ENCODE assay signal across 18 cellular contexts in the genomic region with DNA sequence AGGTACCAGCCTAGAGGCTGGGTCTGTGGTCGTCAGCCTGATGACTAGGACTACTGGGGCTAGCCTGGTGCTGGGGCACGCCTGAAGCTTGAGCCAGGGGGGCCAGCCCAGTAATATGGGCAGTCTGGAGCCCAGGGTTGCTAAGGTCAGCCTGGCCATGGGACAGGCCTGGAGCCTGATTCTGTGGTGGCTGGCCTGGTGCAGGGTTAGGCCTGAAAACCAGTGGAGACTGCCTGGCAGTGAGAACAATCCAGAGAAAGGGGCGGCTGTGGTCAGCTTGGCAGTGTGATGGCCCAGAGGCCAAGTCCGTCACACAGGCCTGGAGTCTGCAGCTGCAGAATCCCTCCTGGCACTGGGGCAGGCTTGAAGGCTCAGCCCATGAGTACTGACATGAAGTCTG.
A peak's percentile ranks its signal among the peaks of the same experiment; 100 is the strongest.
DNase-seq lines count a peak whose midpoint lies in the region; ATAC-seq, FAIRE-seq and TF ChIP-seq lines count a peak whose summit lies in the region.
"Had no signal": no experiment of that assay in that cellular context is flagged by ENCODE, and none has a peak within 500 bp of the region (broad histone marks: within the 10 kb centered on the region; RNA-seq: fewer than 3 reads in every experiment).

No MANE protein-coding gene starts in this region.

- no peaks in the 10 kb centered on the region for H3K23me2 ChIP-seq in H9 (ENCODE audit: insufficient read length, low read depth, low read length, poor library complexity, severe bottlenecking)
- H3K23me2 ChIP-seq in H1 (ENCODE audit: low read depth, low read length), result no peaks in the 10 kb centered on the region

- H3K56ac ChIP-seq in H9 (ENCODE audit: insufficient read length, low read depth, low read length) (no peak overlapping the region), H1 (replicated peaks; ENCODE audit: insufficient read length, low read depth, low read length) (no peak overlapping the region)

- H4K5ac ChIP-seq in H9 (ENCODE audit: insufficient read length, low read depth, low read length), result no peak overlapping the region
- no peak overlapping the region for H4K5ac ChIP-seq in H1 (ENCODE audit: insufficient read length, low read depth, low read length)

- H2BK20ac ChIP-seq in H9 (ENCODE audit: low read depth, low read length, poor library complexity, severe bottlenecking), result no peak overlapping the region
- H2BK20ac ChIP-seq in H1 (ENCODE audit: low read length), result no peak overlapping the region

- TF ChIP-seq EP300 in H1 (IDR thresholded peaks at IDR 0.05; ENCODE audit: borderline replicate concordance in 1 of 2, low read depth in 2 of 2, low read length in 2 of 2), result no peak
- no peak for TF ChIP-seq EP300 in HepG2 (IDR thresholded peaks at IDR 0.05; ENCODE audit: low read depth in 2 of 2, low read length in 2 of 2)
- TF ChIP-seq EP300 in HepG2 (CRISPR knock-in tag; IDR thresholded peaks at IDR 0.05; ENCODE audit: borderline replicate concordance), result no peak

- BruUV-seq in HepG2 (replicated peaks; lab: Mats Ljungman, UMichigan), result no TSS peak

- H2AFZ ChIP-seq in H9 (ENCODE audit: low read length), result no peak overlapping the region
- H2AFZ ChIP-seq in H1 (ENCODE audit: low read length), result peak overlapping the region; percentile 35; the same call in 1 of the 2 replicates
- no peak overlapping the region for H2AFZ ChIP-seq in neuronal stem cell (ENCODE audit: low read length)
- H2AFZ ChIP-seq in HepG2 (ENCODE audit: low read length), result no peak overlapping the region

- H3K4me3 ChIP-seq in H1 (ENCODE audit: extremely low read depth in 1 of 4, insufficient read depth in 2 of 4, low read depth in 3 of 4, low read length in 4 of 4) (no peak overlapping the region), neuronal stem cell (ENCODE audit: low read length in 2 of 2) (no peak overlapping the region), upper lobe of right lung (no peak overlapping the region), HepG2 (replicated peaks in 1 of 3; ENCODE audit: insufficient read depth in 1 of 3, low read depth in 2 of 3, low read length in 3 of 3) (no peak overlapping the region)

- no peaks in the 10 kb centered on the region for H3K79me1 ChIP-seq in H9 (ENCODE audit: insufficient read depth, low read depth, low read length, poor library complexity, severe bottlenecking)
- no peaks in the 10 kb centered on the region for H3K79me1 ChIP-seq in H1 (ENCODE audit: low read depth, low read length)
- no peaks in the 10 kb centered on the region for H3K79me1 ChIP-seq in neuronal stem cell (ENCODE audit: low read depth, low read length)

- H3K4me1 ChIP-seq in H9 (ENCODE audit: insufficient read depth, low read length) (no peaks in the 10 kb centered on the region), H1 (replicated peaks in 1 of 4; ENCODE audit: control insufficient read depth in 3 of 4, insufficient read depth in 4 of 4, low read length in 3 of 4) (no peaks in the 10 kb centered on the region), neuronal stem cell (ENCODE audit: control insufficient read depth in 2 of 2, insufficient read depth in 1 of 2, low read depth in 1 of 2, low read length in 2 of 2) (no peaks in the 10 kb centered on the region), upper lobe of right lung (no peaks in the 10 kb centered on the region), HepG2 (ENCODE audit: insufficient read depth, low read length) (no peaks in the 10 kb centered on the region)

- no peak overlapping the region for H3K4me3 Mint-ChIP-seq in H9
- H3K4me3 Mint-ChIP-seq: B cell; CD4-positive, alpha-beta T cell had no signal

- H3T11ph ChIP-seq in H9 (ENCODE audit: low read length), result no peak overlapping the region

- in situ Hi-C loops in HepG2 (cut with HindIII; ENCODE audit: extremely low pct_ligation_motif_present, low pct_unique_long_range_greater_than_20kb), result no loop called here

- ATAC-seq in upper lobe of right lung, result peak; percentile 45
- no peak for ATAC-seq in HG02840 (IDR thresholded peaks at IDR 0.05; ENCODE audit: low FRiP score, unreplicated experiment)
- no peak; the same call in 2 of the 3 replicates for ATAC-seq in HepG2
- no peak for ATAC-seq in GM19395 (IDR thresholded peaks at IDR 0.05; ENCODE audit: unreplicated experiment)
- ATAC-seq: HCT116 had no signal

- no peak overlapping the region for H3K27ac ChIP-seq in H9 (ENCODE audit: insufficient read length, low read depth, low read length)
- no peak overlapping the region for H3K27ac ChIP-seq in H1 (ENCODE audit: low read depth, low read length)
- H3K27ac ChIP-seq in neuronal stem cell (replicated peaks; ENCODE audit: low read length), result no peak overlapping the region
- no peak overlapping the region for H3K27ac ChIP-seq in upper lobe of right lung
- H3K27ac ChIP-seq in HepG2 (ENCODE audit: extremely low read length, insufficient read depth, low read length), result no peak overlapping the region

- no peak for DNase-seq in H9
- no peak for DNase-seq in H1 (ENCODE audit: low read depth in 1 of 2, low spot score in 2 of 2)
- DNase-seq in neuronal stem cell (ENCODE audit: low spot score), result no peak
- no peak for DNase-seq in upper lobe of right lung
- no peak for DNase-seq in HepG2 (ENCODE audit: low spot score)
- DNase-seq: C1 segment of cervical spinal cord; Calu3; CD4-positive, alpha-beta T cell; DMS79 treated with DMSO at 0.1 percent for 48 hours; EL; IMR-90 had no signal

- H3K4me2 ChIP-seq in H9 (ENCODE audit: insufficient read depth, insufficient read length, low read length), result no peak overlapping the region
- no peak overlapping the region for H3K4me2 ChIP-seq in H1 (ENCODE audit: insufficient read depth in 1 of 2, low read depth in 2 of 2, low read length in 2 of 2)
- H3K4me2 ChIP-seq in neuronal stem cell (ENCODE audit: insufficient read depth, low read length, poor library complexity, severe bottlenecking), result no peak overlapping the region
- H3K4me2 ChIP-seq in HepG2 (ENCODE audit: low read depth, low read length), result no peak overlapping the region

- TF ChIP-seq RAD21 in H1 (IDR thresholded peaks at IDR 0.05 in 1 of 2, conservative IDR thresholded peaks at IDR 0.05 in 1 of 2; ENCODE audit: low read depth in 2 of 2, low read length in 2 of 2) (no peak), HepG2 (CRISPR knock-in tag; IDR thresholded peaks at IDR 0.05) (no peak)

- H4K8ac ChIP-seq in H9 (replicated peaks; ENCODE audit: insufficient read length, low read depth, low read length) (no peak overlapping the region), H1 (ENCODE audit: extremely low read depth, insufficient read depth, low read length) (no peak overlapping the region; the same call in 1 of the 2 replicates), neuronal stem cell (ENCODE audit: low read depth, low read length) (no peak overlapping the region)

- no peak overlapping the region; the same call in 1 of the 2 replicates for H3K14ac ChIP-seq in H9 (ENCODE audit: insufficient read depth, low read length)
- no peak overlapping the region for H3K14ac ChIP-seq in H1 (ENCODE audit: insufficient read length)
- peak overlapping the region; percentile 71 for H3K14ac ChIP-seq in neuronal stem cell (ENCODE audit: low read length)

- H4K91ac ChIP-seq in H9 (ENCODE audit: insufficient read length, low read depth, low read length) (peak overlapping the region; percentile 34), H1 (replicated peaks; ENCODE audit: insufficient read length, low read length) (no peak overlapping the region), neuronal stem cell (ENCODE audit: low read depth, low read length, poor library complexity) (no peak overlapping the region)

- H3K79me2 ChIP-seq in H9 (ENCODE audit: insufficient read depth, low read length) (no peaks in the 10 kb centered on the region), H1 (ENCODE audit: control insufficient read depth in 1 of 2, insufficient read depth in 2 of 2, low read length in 2 of 2) (no peaks in the 10 kb centered on the region), HepG2 (ENCODE audit: insufficient read depth, low read length) (no peaks in the 10 kb centered on the region)

- H2BK12ac ChIP-seq in H9 (ENCODE audit: insufficient read length, low read depth, low read length), result no peak overlapping the region
- H2BK12ac ChIP-seq in H1 (ENCODE audit: low read depth, low read length), result no peak overlapping the region
- H2BK12ac ChIP-seq in neuronal stem cell (ENCODE audit: low read length), result no peak overlapping the region

- H2AK5ac ChIP-seq in H9 (ENCODE audit: insufficient read length, low read length) (no peak overlapping the region), H1 (ENCODE audit: low read depth, low read length) (peak overlapping the region; percentile 53; the same call in 1 of the 2 replicates), neuronal stem cell (ENCODE audit: low read depth, low read length) (peak overlapping the region; percentile 20)

- WGBS in H9 (ENCODE audit: extremely low coverage, insufficient read length, low lambda C conversion rate), result no CpG with 5 or more reads among the region's 4 CpGs
- WGBS in H1 (ENCODE audit: extremely low coverage in 1 of 2, insufficient coverage in 1 of 2, insufficient read length in 1 of 2, insufficient replicate concordance in 2 of 2, low coverage in 1 of 2, low lambda C conversion rate in 2 of 2, missing lambda C conversion rate in 1 of 2), 2 experiments, result 75% methylated on average over 4 of the region's 4 CpGs; no CpG with 5 or more reads in 1 of the 2 experiments
- no CpG with 5 or more reads among the region's 4 CpGs for WGBS in neuronal stem cell (ENCODE audit: extremely low coverage in 2 of 2, insufficient read length in 2 of 2, insufficient replicate concordance in 1 of 2), 2 donors
- WGBS in HepG2 (ENCODE audit: low lambda C conversion rate), result 6% methylated on average over 4 of the region's 4 CpGs

- H3K36me3 Mint-ChIP-seq in H9 (ENCODE audit: insufficient read depth in 1 of 3, low read depth in 3 of 3), result peaks cover 3 to 11% (median 7%) of the 10 kb centered on the region in 3 experiments; a peak in 2 of 7 replicates

- no peaks in the 10 kb centered on the region for H3K27me3 Mint-ChIP-seq in H9 (ENCODE audit: low read depth)
- H3K27me3 Mint-ChIP-seq: B cell; CD4-positive, alpha-beta T cell had no signal

- CTCF ChIA-PET in H1 (lab: Charles Lee; ENCODE audit: partially characterized antibody), result interaction anchor here (0.6 to 1.9 kb wide), 3 partner anchors 8 to 476 kb away, joined by 3 to 5 read pairs (median 3); no protein-coding TSS in a partner anchor
- CTCF ChIA-PET in HepG2 (lab: Yijun Ruan, JAX; ENCODE audit: low intra/inter-chr PET ratio, low total read pairs), result no interaction called here

- POLR2A ChIA-PET in H1 (lab: Charles Lee; ENCODE audit: partially characterized antibody), result no interaction called here
- POLR2A ChIA-PET in HepG2 (lab: Yijun Ruan, JAX), result no interaction called here

- no peak overlapping the region for H3K27ac Mint-ChIP-seq in H9
- H3K27ac Mint-ChIP-seq: B cell; CD4-positive, alpha-beta T cell had no signal

- H2BK15ac ChIP-seq in H9 (ENCODE audit: low read depth, low read length) (no peak overlapping the region), H1 (ENCODE audit: low read length) (0 out of 2 replicates have a peak overlapping the region, but pooled peaks have one; percentile 46), neuronal stem cell (ENCODE audit: low read length) (no peak overlapping the region)

- H3K9ac ChIP-seq in H9 (ENCODE audit: extremely low read depth, insufficient read length, low read length) (no peak overlapping the region), H1 (replicated peaks in 1 of 4; ENCODE audit: extremely low read depth in 1 of 4, low read depth in 3 of 4, low read length in 3 of 4) (no peak overlapping the region), neuronal stem cell (ENCODE audit: low read depth, low read length, poor library complexity) (no peak overlapping the region), HepG2 (ENCODE audit: insufficient read depth, low read depth, low read length) (no peak overlapping the region)

- no peak overlapping the region for H2BK5ac ChIP-seq in H9 (ENCODE audit: insufficient read length, low read length)
- H2BK5ac ChIP-seq in H1 (ENCODE audit: low read depth, low read length), result no peak overlapping the region
- no peak overlapping the region for H2BK5ac ChIP-seq in neuronal stem cell (ENCODE audit: low read length)

- TF ChIP-seq CTCF in H9 (conservative IDR thresholded peaks at IDR 0.05) (no peak), H1 (IDR thresholded peaks at IDR 0.05; ENCODE audit: control extremely low read depth in 1 of 3, insufficient read depth in 1 of 3, low read depth in 1 of 3, low read length in 3 of 3) (no peak), upper lobe of right lung (IDR thresholded peaks at IDR 0.05) (no peak), HepG2 (CRISPR knock-in tag; IDR thresholded peaks at IDR 0.05) (no peak)

- no peaks in the 10 kb centered on the region for H3K36me3 ChIP-seq in H1 (ENCODE audit: control insufficient read depth in 2 of 4, insufficient read depth in 4 of 4, low read length in 3 of 4)
- no peaks in the 10 kb centered on the region for H3K36me3 ChIP-seq in neuronal stem cell (replicated peaks in 1 of 2; ENCODE audit: control insufficient read depth in 2 of 2, insufficient read depth in 2 of 2, low read length in 2 of 2)
- no peaks in the 10 kb centered on the region for H3K36me3 ChIP-seq in upper lobe of right lung
- no peaks in the 10 kb centered on the region for H3K36me3 ChIP-seq in HepG2 (replicated peaks in 1 of 2; ENCODE audit: control insufficient read depth in 1 of 2, insufficient read depth in 2 of 2, low read length in 2 of 2)

- intact Hi-C loops in upper lobe of right lung (cut with DNase I) (no loop called here), HepG2 (cut with micrococcal nuclease; ENCODE audit: unreplicated experiment) (no loop called here)

- H4K20me1 ChIP-seq in H9 (ENCODE audit: control insufficient read depth, insufficient read depth, insufficient read length) (no peaks in the 10 kb centered on the region), H1 (replicated peaks in 1 of 2; ENCODE audit: control insufficient read depth in 1 of 2, insufficient read depth in 2 of 2, low read length in 2 of 2) (no peaks in the 10 kb centered on the region), HepG2 (ENCODE audit: insufficient read depth, low read length) (no peaks in the 10 kb centered on the region)

- no peak overlapping the region for H2BK120ac ChIP-seq in H9 (ENCODE audit: low read depth, low read length, poor library complexity, severe bottlenecking)
- H2BK120ac ChIP-seq in H1 (replicated peaks; ENCODE audit: low read depth, low read length), result no peak overlapping the region
- no peak overlapping the region for H2BK120ac ChIP-seq in neuronal stem cell (ENCODE audit: low read depth, low read length)

- H3K23ac ChIP-seq in H9 (ENCODE audit: insufficient read length, low read depth, low read length) (no peak overlapping the region), H1 (ENCODE audit: insufficient read length) (no peak overlapping the region), neuronal stem cell (ENCODE audit: low read depth, low read length, poor library complexity) (no peak overlapping the region)

- no peak for FAIRE-seq in H1 (lab: Jason Lieb, UNC)
- no peak for FAIRE-seq in HepG2 (lab: Jason Lieb, UNC)
- FAIRE-seq: A204.1, G401.6, GM12891 had no signal

- TF ChIP-seq POLR2A in H1 (IDR thresholded peaks at IDR 0.05; ENCODE audit: control extremely low read depth in 1 of 2, low read depth in 2 of 2, low read length in 2 of 2) (no peak), HepG2 (IDR thresholded peaks at IDR 0.05; ENCODE audit: insufficient read depth in 1 of 2, low read depth in 2 of 2, low read length in 2 of 2) (no peak)

- H3K4ac ChIP-seq in H9 (ENCODE audit: low read depth, low read length), result no peak overlapping the region
- H3K4ac ChIP-seq in H1 (replicated peaks; ENCODE audit: insufficient read length, low read depth, low read length), result no peak overlapping the region
- no peak overlapping the region for H3K4ac ChIP-seq in neuronal stem cell (ENCODE audit: low read length)

- H3K18ac ChIP-seq in H9 (ENCODE audit: insufficient read length, low read depth, low read length), result no peak overlapping the region
- no peak overlapping the region for H3K18ac ChIP-seq in H1 (ENCODE audit: extremely low read depth, low read length)
- no peak overlapping the region for H3K18ac ChIP-seq in neuronal stem cell (ENCODE audit: low read length)

- H3K27me3 ChIP-seq in H9 (ENCODE audit: insufficient read depth, low read length), result no peaks in the 10 kb centered on the region
- H3K27me3 ChIP-seq in H1 (replicated peaks in 1 of 4; ENCODE audit: control insufficient read depth in 3 of 4, extremely low read depth in 1 of 4, insufficient read depth in 3 of 4, low read length in 3 of 4), result no peaks in the 10 kb centered on the region
- no peaks in the 10 kb centered on the region for H3K27me3 ChIP-seq in neuronal stem cell (ENCODE audit: control insufficient read depth in 3 of 3, insufficient read depth in 3 of 3, low read depth in 1 of 3, low read length in 3 of 3)
- H3K27me3 ChIP-seq in upper lobe of right lung, result no peaks in the 10 kb centered on the region
- no peaks in the 10 kb centered on the region for H3K27me3 ChIP-seq in HepG2 (ENCODE audit: control insufficient read depth in 1 of 2, insufficient read depth in 2 of 2, low read length in 2 of 2)

- H3K4me1 Mint-ChIP-seq in H9, result peaks cover 0 to 9% of the 10 kb centered on the region in 2 experiments; a peak in 1 of 4 replicates
- H3K4me1 Mint-ChIP-seq: B cell had no signal

- H3K9me3 Mint-ChIP-seq in H9, result peaks cover 3 to 6% of the 10 kb centered on the region in 2 experiments; a peak in 4 of 5 replicates

- H3K9me3 ChIP-seq in H9 (ENCODE audit: control insufficient read depth, low read depth, low read length), result no peaks in the 10 kb centered on the region
- H3K9me3 ChIP-seq in H1 (ENCODE audit: insufficient read depth in 2 of 2, low read depth in 1 of 2, low read length in 1 of 2), result no peaks in the 10 kb centered on the region
- H3K9me3 ChIP-seq in neuronal stem cell (replicated peaks in 1 of 2; ENCODE audit: control insufficient read depth in 2 of 2, insufficient read depth in 1 of 2, low read depth in 1 of 2, low read length in 2 of 2), result no peaks in the 10 kb centered on the region
- no peaks in the 10 kb centered on the region for H3K9me3 ChIP-seq in upper lobe of right lung
- peaks cover 28% of the 10 kb centered on the region for H3K9me3 ChIP-seq in HepG2 (ENCODE audit: low read length)
